9 cellular contexts compared by ENCODE assay signal in genomic region chr21:30199989-30200388, GRCh38. TPM values are rescaled to one million over a fixed set of nuclear protein-coding genes. Genes with fewer than 3 reads are reported as not detected.
"Had no signal": no experiment of that assay in that cellular context is flagged by ENCODE, and none has a peak within 500 bp of the region (broad histone marks: within the 10 kb centered on the region; RNA-seq: fewer than 3 reads in every experiment).

No MANE protein-coding gene starts in this region.

- H3K9me3 ChIP-seq: HAP-1 had no signal

- FAIRE-seq: HepG2 had no signal

- H3K4me1 ChIP-seq: HAP-1 had no signal

- H3K36me3 Mint-ChIP-seq: IgD-negative memory B cell had no signal

- H3K4me1 Mint-ChIP-seq: IgD-negative memory B cell had no signal

- ATAC-seq: HepG2 had no signal

- H3K27ac Mint-ChIP-seq: IgD-negative memory B cell had no signal

- H3K4me3 ChIP-seq: GM23248, HAP-1 had no signal

- DNase-seq: GM23248, GOT3, H7, KBM-7 had no signal

- H3K4me3 Mint-ChIP-seq: IgD-negative memory B cell had no signal

- H3K9ac ChIP-seq: GM23248 had no signal

- H3K27me3 Mint-ChIP-seq: IgD-negative memory B cell had no signal

- H2AFZ ChIP-seq: GM23248 had no signal

- H3K27ac ChIP-seq: GM23248 had no signal

- H3K36me3 ChIP-seq: HAP-1 had no signal

RNA-seq across cellular contexts. Expression of gene CLDN8, which starts 15.9 kb away (rescaled TPM):
- total RNA-seq: GM23248, H4, H7, HepG2, HT-29 had no signal
- polyA plus RNA-seq: GM23248, HepG2, IgD-negative memory B cell had no signal

RNA-seq across cellular contexts. Expression of gene CLDN17, which starts 33.4 kb away (rescaled TPM):
- total RNA-seq: GM23248, H4, H7, HepG2, HT-29 had no signal
- polyA plus RNA-seq: GM23248, HepG2, IgD-negative memory B cell had no signal
